In the genomic region with DNA sequence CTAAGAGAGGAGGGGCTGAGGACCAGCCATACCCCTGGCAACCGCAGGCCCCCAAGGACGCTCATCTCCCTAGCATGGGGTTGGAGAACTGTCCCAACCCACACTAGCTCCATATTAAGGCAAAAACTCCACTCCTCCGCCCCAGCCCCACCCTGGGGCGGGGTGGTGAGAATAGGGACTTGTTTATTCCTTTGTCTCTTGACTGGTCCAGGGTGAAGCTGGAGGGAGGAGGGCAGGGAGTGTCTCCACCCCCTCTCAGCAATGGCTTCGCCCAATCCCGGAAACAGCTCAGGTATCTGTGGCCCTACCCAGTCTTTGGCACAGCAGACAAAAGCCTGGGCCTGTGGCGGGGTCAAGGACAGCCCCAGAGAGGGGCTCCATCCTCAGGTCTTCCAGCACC, we compare ENCODE assay signal across 29 cellular contexts. TPM values are rescaled to one million over a fixed set of nuclear protein-coding genes. Genes with fewer than 3 reads are reported as not detected.
"Had no signal": no experiment of that assay in that cellular context is flagged by ENCODE, and none has a peak within 500 bp of the region (broad histone marks: within the 10 kb centered on the region; RNA-seq: fewer than 3 reads in every experiment).

No MANE protein-coding gene starts in this region.

- H3K36me3 Mint-ChIP-seq: activated CD4-positive, alpha-beta memory T cell treated with anti-CD3 and anti-CD28 coated beads for 36 hours; activated naive CD8-positive, alpha-beta T cell; brain; naive B cell; stimulated activated naive B cell treated with anti-CD40 and anti-IgM and Interleukin-4, amounts not matched to agents 10 μg/mL and 1 μg/mL and 100 μg/mL, for 72 hours had no signal

- H3K27ac Mint-ChIP-seq: activated CD4-positive, alpha-beta memory T cell treated with anti-CD3 and anti-CD28 coated beads for 36 hours; activated CD4-positive, alpha-beta T cell treated with anti-CD3 and anti-CD28 coated beads, Interleukin-2, amount 10 ng/mL, durations not matched to agents 24 days and 14 days; activated naive CD8-positive, alpha-beta T cell; activated T-helper 2 cell treated with anti-CD3 and anti-CD28 coated beads, Interferon-gamma antibody, Interleukin-2, Interleukin-4, amounts not matched to agents 10 μg/mL and 5 μg/mL and 100 μg/mL, durations not matched to agents 14 hours and 24 hours and 36 hours; brain; naive B cell; stimulated activated naive B cell treated with anti-CD40 and anti-IgM and Interleukin-4, amounts not matched to agents 10 μg/mL and 1 μg/mL and 100 μg/mL, for 72 hours; T-helper 17 cell had no signal

- H3K4me3 Mint-ChIP-seq: activated CD4-positive, alpha-beta memory T cell treated with anti-CD3 and anti-CD28 coated beads for 36 hours; activated CD4-positive, alpha-beta T cell treated with anti-CD3 and anti-CD28 coated beads, Interleukin-2, amount 10 ng/mL, durations not matched to agents 24 days and 14 days; activated naive CD8-positive, alpha-beta T cell; brain; naive B cell; stimulated activated naive B cell treated with anti-CD40 and anti-IgM and Interleukin-4, amounts not matched to agents 10 μg/mL and 1 μg/mL and 100 μg/mL, for 72 hours; T-helper 17 cell had no signal

- H3K9me3 Mint-ChIP-seq: activated CD4-positive, alpha-beta memory T cell treated with anti-CD3 and anti-CD28 coated beads for 36 hours; activated CD4-positive, alpha-beta T cell treated with anti-CD3 and anti-CD28 coated beads, Interleukin-2, amount 10 ng/mL, durations not matched to agents 24 days and 14 days; activated T-helper 2 cell treated with anti-CD3 and anti-CD28 coated beads, Interferon-gamma antibody, Interleukin-2, Interleukin-4, amounts not matched to agents 10 μg/mL and 5 μg/mL and 100 μg/mL, durations not matched to agents 14 hours and 24 hours and 36 hours; naive B cell; stimulated activated naive B cell treated with anti-CD40 and anti-IgM and Interleukin-4, amounts not matched to agents 10 μg/mL and 1 μg/mL and 100 μg/mL, for 72 hours had no signal

- H3K27ac ChIP-seq: esophagus muscularis mucosa, heart right ventricle, left lung, right atrium auricular region, tibial nerve had no signal

- H3K9me3 ChIP-seq: ascending aorta, esophagus muscularis mucosa, heart right ventricle, left lung, right atrium auricular region, tibial nerve had no signal

- H3K4me3 ChIP-seq: ascending aorta, esophagus muscularis mucosa, heart right ventricle, left lung, right atrium auricular region, tibial nerve had no signal

- FAIRE-seq: urothelium cell line had no signal

- ATAC-seq: heart right ventricle; left lung; stimulated activated naive B cell treated with anti-CD40 and anti-IgM and Interleukin-4, amounts not matched to agents 10 μg/mL and 1 μg/mL and 100 μg/mL, for 72 hours; T-helper 17 cell had no signal

- DNase-seq: activated CD4-positive, alpha-beta memory T cell treated with anti-CD3 and anti-CD28 coated beads for 36 hours; activated CD4-positive, alpha-beta T cell treated with anti-CD3 and anti-CD28 coated beads, Interleukin-2, amount 10 ng/mL, durations not matched to agents 24 days and 14 days; activated CD4-positive, CD25-positive, alpha-beta regulatory T cell treated with anti-CD3 and anti-CD28 coated beads, Interleukin-2, amount 50 U/mL, for 72 hours; activated naive CD4-positive, alpha-beta T cell treated with Interleukin-2 at 50 U/mL for 16 hours; activated T-cell treated with anti-CD3 and anti-CD28 coated beads, Interleukin-2, amount 50 U/mL, for 48 hours; cortex of kidney; foreskin melanocyte; heart right ventricle; kidney glomerular epithelial cell; left lung; naive B cell; occipital lobe; stimulated activated CD4-positive, alpha-beta T cell treated with anti-CD3 and anti-CD28 coated beads, Interleukin-15, amount 100 ng/mL, for 24 hours; stimulated activated CD4-positive, alpha-beta T cell treated with anti-CD3 and anti-CD28 coated beads, Interleukin-2, amount 100 ng/mL, for 24 hours; stimulated activated naive B cell treated with anti-CD40 and anti-IgM and Interleukin-4, amounts not matched to agents 10 μg/mL and 1 μg/mL and 100 μg/mL, for 72 hours; SW 1271; T-helper 17 cell; T1000 had no signal

- H3K4me1 Mint-ChIP-seq: activated CD4-positive, alpha-beta T cell treated with anti-CD3 and anti-CD28 coated beads, Interleukin-2, amount 10 ng/mL, durations not matched to agents 24 days and 14 days; naive B cell; stimulated activated naive B cell treated with anti-CD40 and anti-IgM and Interleukin-4, amounts not matched to agents 10 μg/mL and 1 μg/mL and 100 μg/mL, for 72 hours; T-helper 17 cell had no signal

- H3K27me3 ChIP-seq: ascending aorta, right atrium auricular region had no signal

- H3K36me3 ChIP-seq: ascending aorta, esophagus muscularis mucosa, heart right ventricle, left lung, right atrium auricular region, tibial nerve had no signal

- H3K4me1 ChIP-seq: esophagus muscularis mucosa, left lung, right atrium auricular region had no signal

RNA-seq across cellular contexts. Expression of a gene that starts 16.9 kb away (rescaled TPM):
- total RNA-seq: cerebellum, glomerular endothelial cell, pulmonary artery endothelial cell, T-helper 17 cell had no signal
